Comparison of ENCODE assay signal across 8 cellular contexts in genomic region chrX:110450050-110450449, GRCh38.
DNase-seq lines count a peak whose midpoint lies in the region; ATAC-seq and TF ChIP-seq lines count a peak whose summit lies in the region.

No MANE protein-coding gene starts in this region.

- peaks cover 26% of the 10 kb centered on the region for H3K27me3 Mint-ChIP-seq in osteocyte (ENCODE audit: unreplicated experiment)

- no peaks in the 10 kb centered on the region for H3K36me3 Mint-ChIP-seq in osteocyte (ENCODE audit: unreplicated experiment)

- no peak overlapping the region for H3K4me3 Mint-ChIP-seq in osteocyte (ENCODE audit: unreplicated experiment)

- H3K9me2 ChIP-seq in Karpas-422 (replicated peaks; ENCODE audit: insufficient read depth, low read length) = no peaks in the 10 kb centered on the region

- H3K4me2 ChIP-seq in Karpas-422 (ENCODE audit: low read depth, low read length, poor library complexity, severe bottlenecking) = no peak overlapping the region

- H3K27me3 ChIP-seq in Karpas-422 (ENCODE audit: low read length) (peaks cover 2% of the 10 kb centered on the region; the same call in 1 of the 2 replicates), upper lobe of right lung (no peaks in the 10 kb centered on the region)

- H3K9me3 ChIP-seq in Karpas-422 (ENCODE audit: low read length) (no peaks in the 10 kb centered on the region), upper lobe of right lung (no peaks in the 10 kb centered on the region)

- intact Hi-C loops in upper lobe of right lung (cut with DNase I) = loop anchor here (5.0 kb wide), 1 partner anchor 402 kb away; no protein-coding TSS in a partner anchor

- H3K4me1 ChIP-seq in Karpas-422 (ENCODE audit: low read length) = no peaks in the 10 kb centered on the region
- H3K4me1 ChIP-seq in upper lobe of right lung = no peaks in the 10 kb centered on the region

- H3K9ac ChIP-seq in Karpas-422 (ENCODE audit: low read length) = no peak overlapping the region

- H3K4me3 ChIP-seq in Karpas-422 (ENCODE audit: low read length) (no peak overlapping the region), upper lobe of right lung (no peak overlapping the region)

- no peaks in the 10 kb centered on the region for H3K4me1 Mint-ChIP-seq in osteocyte (ENCODE audit: unreplicated experiment)

- H3K9me3 Mint-ChIP-seq in osteocyte (ENCODE audit: unreplicated experiment) = no peaks in the 10 kb centered on the region

- peak; percentile 44 for DNase-seq in Daoy (ENCODE audit: low read depth)
- DNase-seq in Karpas-422 = peak; percentile 88
- peak; percentile 56 for DNase-seq in RPMI7951 (ENCODE audit: low read depth)
- DNase-seq in activated T-helper 9 cell treated with anti-CD3 and anti-CD28 coated beads, Interleukin-2, amount 50 U/mL, for 16 hours (ENCODE audit: low read depth) = peak; percentile 34
- peak; percentile 20 for DNase-seq in foreskin melanocyte
- DNase-seq in osteocyte (ENCODE audit: extremely low spot score, unreplicated experiment) = peak; percentile 92
- DNase-seq in upper lobe of right lung = peak; percentile 68

- H3K27ac Mint-ChIP-seq in osteocyte (ENCODE audit: unreplicated experiment) = no peak overlapping the region

- H3K36me3 ChIP-seq in Karpas-422 (ENCODE audit: insufficient read depth, low read length) (no peaks in the 10 kb centered on the region), upper lobe of right lung (no peaks in the 10 kb centered on the region)

- H3K79me2 ChIP-seq in Karpas-422 (ENCODE audit: low read length) = no peaks in the 10 kb centered on the region

- peak; percentile 92 for ATAC-seq in GM21576 (IDR thresholded peaks at IDR 0.05; ENCODE audit: unreplicated experiment)
- peak; percentile 94 for ATAC-seq in upper lobe of right lung

- H3K27ac ChIP-seq in Karpas-422 (ENCODE audit: low read length) = no peak overlapping the region
- no peak overlapping the region for H3K27ac ChIP-seq in upper lobe of right lung

- no peak overlapping the region for H2AFZ ChIP-seq in Karpas-422 (ENCODE audit: low read length)

- H4K20me1 ChIP-seq in Karpas-422 (ENCODE audit: insufficient read depth, low read depth, low read length) = no peaks in the 10 kb centered on the region

- peak; percentile 92 for TF ChIP-seq CTCF in osteocyte (IDR thresholded peaks at IDR 0.05)
- peak; percentile 62 for TF ChIP-seq CTCF in upper lobe of right lung (IDR thresholded peaks at IDR 0.05)

Comparison
In these comparisons a context has a peak if more than half of its experiments do, and no peak if none do; other contexts are left out.
1. DNase-seq: peak in every context shown above with its lines; median percentile 92 in osteocyte; 88 in Karpas-422; 68 in upper lobe of right lung; 56 in RPMI7951; 44 in Daoy; 34 in activated T-helper 9 cell treated with anti-CD3 and anti-CD28 coated beads, Interleukin-2, amount 50 U/mL, for 16 hours; 20 in foreskin melanocyte.